ENCODE assay signal across 12 cellular contexts in the genomic region with DNA sequence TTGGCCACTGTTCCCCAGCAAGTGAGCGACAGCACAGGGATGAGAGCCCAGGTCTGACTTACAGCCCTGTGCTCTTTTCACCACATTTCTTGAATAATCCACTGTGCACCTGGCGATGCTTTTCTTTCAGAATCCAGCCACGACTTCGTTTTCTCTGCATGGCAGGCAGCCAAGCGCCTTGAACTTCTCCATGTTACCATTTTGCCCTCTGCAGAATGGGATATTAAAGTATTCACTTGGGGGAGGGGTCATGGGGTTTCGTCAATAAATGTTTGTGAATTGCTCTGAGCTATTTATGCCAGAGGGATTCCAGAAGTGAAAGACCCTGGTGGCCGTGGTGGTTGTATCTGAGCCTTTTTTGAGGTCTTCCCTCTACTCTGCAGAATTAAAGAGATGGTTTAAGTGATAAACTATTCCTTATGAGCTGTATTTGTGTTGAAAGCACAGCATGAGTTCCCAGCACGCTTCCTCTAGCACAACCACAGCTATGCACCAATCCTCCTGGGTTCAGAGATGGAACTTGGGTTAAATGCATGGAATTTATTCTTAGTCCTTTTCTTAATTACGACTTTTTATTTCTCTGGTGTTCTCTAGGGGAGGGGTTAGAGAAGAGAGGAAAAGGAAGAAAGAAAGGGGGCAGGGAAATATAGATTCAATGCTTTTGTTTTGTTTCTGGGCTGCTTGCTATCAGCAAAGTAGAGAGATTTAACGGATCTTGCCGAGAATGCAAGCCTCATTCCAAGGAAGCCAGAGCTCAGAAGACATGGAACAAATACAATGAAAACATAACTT.
DNase-seq lines count a peak whose midpoint lies in the region; ATAC-seq and TF ChIP-seq lines count a peak whose summit lies in the region.
"Had no signal": no experiment of that assay in that cellular context is flagged by ENCODE, and none has a peak within 500 bp of the region (broad histone marks: within the 10 kb centered on the region; RNA-seq: fewer than 3 reads in every experiment).

No MANE protein-coding gene starts in this region.

- DNase-seq in GM23248 = peak; percentile 90
- peak; percentile 95 for DNase-seq in fibroblast of villous mesenchyme (ENCODE audit: low read depth)
- no peak for DNase-seq in stimulated activated CD8-positive, alpha-beta memory T cell treated with anti-CD3 and anti-CD28 coated beads, Interleukin-4, amount 100 ng/mL, for 48 hours
- no peak for DNase-seq in NCI-H526 (lab: John Stamatoyannopoulos, UW)
- no peak for DNase-seq in SKM-1 treated with dmso at 0.1 percent for 144 hours (lab: John Stamatoyannopoulos, UW; ENCODE audit: unreplicated experiment)
- DNase-seq: activated CD8-positive, alpha-beta memory T cell treated with anti-CD3 and anti-CD28 coated beads, Interleukin-2, amount 50 U/mL, for 4 hours; adrenal gland; DMS53; NCI-H1436 treated with DMSO at 0.1 percent for 48 hours had no signal

- ATAC-seq in SK-N-SH treated with all-trans-retinoic acid at 6 μM for 48 hours (peak; percentile 68), GM18505 (IDR thresholded peaks at IDR 0.05; ENCODE audit: unreplicated experiment) (no peak)

- H3K4me2 ChIP-seq in GM23248 (ENCODE audit: unreplicated experiment) = peak overlapping the region; percentile 97

- H2AFZ ChIP-seq in GM23248 = no peak overlapping the region

- H3K9me3 ChIP-seq in GM23248 (ENCODE audit: low read depth) = no peaks in the 10 kb centered on the region
- H3K9me3 ChIP-seq: adrenal gland had no signal

- 35 to 40% methylated on average over 11 of the region's 11 CpGs for WGBS in GM23248 (ENCODE audit: low coverage in 1 of 2, low lambda C conversion rate in 2 of 2, missing lambda C conversion rate in 2 of 2), 2 experiments

- H3K79me2 ChIP-seq in GM23248 (ENCODE audit: insufficient read depth) = peaks cover 22% of the 10 kb centered on the region

- no peaks in the 10 kb centered on the region for H3K27me3 ChIP-seq in GM23248 (replicated peaks; ENCODE audit: insufficient read depth)

- H3K9me2 ChIP-seq in GM23248 (ENCODE audit: insufficient read depth) = no peaks in the 10 kb centered on the region

- H3K27ac ChIP-seq in GM23248 (peak overlapping the region; percentile 96), skin epidermis (peak overlapping the region in 12 of 21 experiments; percentile 24 to 83 (median 40))
- H3K27ac ChIP-seq: adrenal gland had no signal

- H3K9ac ChIP-seq in GM23248 = peak overlapping the region; percentile 88

- no peak for TF ChIP-seq POLR2A in GM18505 (IDR thresholded peaks at IDR 0.05; ENCODE audit: borderline replicate concordance, extremely low read depth, insufficient read depth, insufficient read length)

- H3K4me1 ChIP-seq in GM23248 (ENCODE audit: insufficient read depth) = peaks cover 86% of the 10 kb centered on the region
- H3K4me1 ChIP-seq: adrenal gland had no signal

- H3K4me3 ChIP-seq in GM23248 = peak overlapping the region; percentile 70
- peak overlapping the region; percentile 53 for H3K4me3 ChIP-seq in fibroblast of villous mesenchyme (ENCODE audit: low read depth, low read length)
- H3K4me3 ChIP-seq in skin epidermis = no peak overlapping the region
- H3K4me3 ChIP-seq: adrenal gland had no signal

- peaks cover 59% of the 10 kb centered on the region for H3F3A ChIP-seq in GM23248 (ENCODE audit: insufficient read depth)

- H4K20me1 ChIP-seq in GM23248 (ENCODE audit: insufficient read depth) = no peaks in the 10 kb centered on the region

- TF ChIP-seq CTCF in fibroblast of villous mesenchyme (IDR thresholded peaks at IDR 0.05; ENCODE audit: insufficient read depth, low read depth, low read length) = no peak

- H3K36me3 ChIP-seq in GM23248 (ENCODE audit: low read depth) = no peaks in the 10 kb centered on the region
- H3K36me3 ChIP-seq: adrenal gland had no signal

- in situ Hi-C loops in GM23248 (cut with MboI) = loop anchor here (10.0 kb wide), 1 partner anchor 559 kb away; a partner anchor contains a TSS

TF ChIP-seq in SK-N-SH treated with all-trans-retinoic acid at 6 μM for 48 hours, 23 proteins besides CTCF, POLR2A, EP300 and RAD21:
- no peak for TF ChIP-seq ZNF70 (CRISPR knock-in tag; IDR thresholded peaks at IDR 0.05)
- no peak for TF ChIP-seq ESRRG (CRISPR knock-in tag; IDR thresholded peaks at IDR 0.05)
- no peak for TF ChIP-seq RARB (CRISPR knock-in tag; IDR thresholded peaks at IDR 0.05)
- TF ChIP-seq ZFP3 (CRISPR knock-in tag; IDR thresholded peaks at IDR 0.05) = no peak
- TF ChIP-seq, protein P1, sequence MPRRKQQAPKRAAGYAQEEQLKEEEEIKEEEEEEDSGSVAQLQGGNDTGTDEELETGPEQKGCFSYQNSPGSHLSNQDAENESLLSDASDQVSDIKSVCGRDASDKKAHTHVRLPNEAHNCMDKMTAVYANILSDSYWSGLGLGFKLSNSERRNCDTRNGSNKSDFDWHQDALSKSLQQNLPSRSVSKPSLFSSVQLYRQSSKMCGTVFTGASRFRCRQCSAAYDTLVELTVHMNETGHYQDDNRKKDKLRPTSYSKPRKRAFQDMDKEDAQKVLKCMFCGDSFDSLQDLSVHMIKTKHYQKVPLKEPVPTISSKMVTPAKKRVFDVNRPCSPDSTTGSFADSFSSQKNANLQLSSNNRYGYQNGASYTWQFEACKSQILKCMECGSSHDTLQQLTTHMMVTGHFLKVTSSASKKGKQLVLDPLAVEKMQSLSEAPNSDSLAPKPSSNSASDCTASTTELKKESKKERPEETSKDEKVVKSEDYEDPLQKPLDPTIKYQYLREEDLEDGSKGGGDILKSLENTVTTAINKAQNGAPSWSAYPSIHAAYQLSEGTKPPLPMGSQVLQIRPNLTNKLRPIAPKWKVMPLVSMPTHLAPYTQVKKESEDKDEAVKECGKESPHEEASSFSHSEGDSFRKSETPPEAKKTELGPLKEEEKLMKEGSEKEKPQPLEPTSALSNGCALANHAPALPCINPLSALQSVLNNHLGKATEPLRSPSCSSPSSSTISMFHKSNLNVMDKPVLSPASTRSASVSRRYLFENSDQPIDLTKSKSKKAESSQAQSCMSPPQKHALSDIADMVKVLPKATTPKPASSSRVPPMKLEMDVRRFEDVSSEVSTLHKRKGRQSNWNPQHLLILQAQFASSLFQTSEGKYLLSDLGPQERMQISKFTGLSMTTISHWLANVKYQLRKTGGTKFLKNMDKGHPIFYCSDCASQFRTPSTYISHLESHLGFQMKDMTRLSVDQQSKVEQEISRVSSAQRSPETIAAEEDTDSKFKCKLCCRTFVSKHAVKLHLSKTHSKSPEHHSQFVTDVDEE (CRISPR knock-in tag; IDR thresholded peaks at IDR 0.05) = no peak
- no peak for TF ChIP-seq ISL1 (CRISPR knock-in tag; IDR thresholded peaks at IDR 0.05)

Comparison
In these comparisons a context has a peak if more than half of its experiments do, and no peak if none do; other contexts are left out.
1. DNase-seq: peak in GM23248 (single experiment) and fibroblast of villous mesenchyme (single experiment); none in stimulated activated CD8-positive, alpha-beta memory T cell treated with anti-CD3 and anti-CD28 coated beads, Interleukin-4, amount 100 ng/mL, for 48 hours (single experiment), NCI-H526 (0 of 2) and SKM-1 treated with dmso at 0.1 percent for 144 hours (single experiment).
2. H3K4me3 ChIP-seq: peak in GM23248 (single experiment) and fibroblast of villous mesenchyme (single experiment); none in skin epidermis (0 of 7).